Comparison of ENCODE assay signal across 1 cellular context in genomic region chr4:133149364-133149695, GRCh38.
TF ChIP-seq lines count a peak whose summit lies in the region.

No MANE protein-coding gene starts in this region.

TF ChIP-seq in K562, 482 proteins besides CTCF, POLR2A, EP300 and RAD21 (continued from another document):
- TF ChIP-seq GATAD2B (IDR thresholded peaks at IDR 0.05; ENCODE audit: borderline replicate concordance) (no peak), TAF7 (tag; IDR thresholded peaks at IDR 0.05) (peak; percentile 84; the same call in 1 of the 2 replicates), RBM14 (IDR thresholded peaks at IDR 0.05; ENCODE audit: borderline replicate concordance, insufficient read depth, low read depth, low read length) (no peak), NFIC (IDR thresholded peaks at IDR 0.05) (no peak)
